21 cellular contexts compared by ENCODE assay signal in the genomic region with DNA sequence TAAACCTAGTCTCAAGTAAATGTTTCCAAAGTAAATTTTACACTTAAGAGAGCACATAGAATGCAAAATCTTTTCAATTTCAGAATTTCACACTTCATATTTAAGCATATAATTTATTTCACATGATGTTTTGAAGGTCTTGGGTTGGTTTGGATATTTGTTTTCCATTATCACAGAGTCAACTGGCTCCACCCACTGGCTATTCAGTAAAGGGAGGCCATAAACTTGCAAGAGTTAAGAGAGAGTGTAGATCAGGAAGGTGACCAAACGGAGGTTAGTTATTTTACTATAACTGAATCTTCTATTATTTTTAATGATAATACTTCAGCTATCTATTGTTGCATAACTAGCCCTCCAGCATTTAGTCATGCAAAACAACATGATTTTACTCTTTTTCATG. TPM values are rescaled to one million over a fixed set of nuclear protein-coding genes. Genes with fewer than 3 reads are reported as not detected.
DNase-seq lines count a peak whose midpoint lies in the region; TF ChIP-seq lines count a peak whose summit lies in the region.
"Had no signal": no experiment of that assay in that cellular context is flagged by ENCODE, and none has a peak within 500 bp of the region (broad histone marks: within the 10 kb centered on the region; RNA-seq: fewer than 3 reads in every experiment).

No MANE protein-coding gene starts in this region.

- H3K4me3 ChIP-seq in GM12865 (ENCODE audit: low read depth, low read length): no peak overlapping the region
- no peak overlapping the region for H3K4me3 ChIP-seq in liver (ENCODE audit: low read depth in 1 of 3, low read length in 3 of 3)
- H3K4me3 ChIP-seq: BLaER1 treated with 17β-estradiol and CSF1 and Interleukin-3, amounts not matched to agents 10 nM and 100 nM; MG63; right atrium auricular region; SJSA1; thyroid gland had no signal

- peaks cover 0 to 5% (median 2%) of the 10 kb centered on the region in 4 donors for H3K4me1 ChIP-seq in liver (ENCODE audit: control insufficient read depth in 4 of 4, insufficient read depth in 4 of 4, low read length in 3 of 4)
- H3K4me1 ChIP-seq: SJSA1, thyroid gland had no signal

- no peaks in the 10 kb centered on the region for H3K9me3 ChIP-seq in liver (ENCODE audit: control insufficient read depth in 4 of 4, low read length in 3 of 4)
- H3K9me3 ChIP-seq: BLaER1 treated with 17β-estradiol and CSF1 and Interleukin-3, amounts not matched to agents 10 nM and 100 nM; MG63; right atrium auricular region; SJSA1; thyroid gland had no signal

- 20% methylated on average over 1 of the region's 1 CpG for WGBS in liver

- no peak for DNase-seq in GM12865 (ENCODE audit: low read depth)
- peak; percentile 13 for DNase-seq in MV-4-11 (lab: John Stamatoyannopoulos, UW)
- DNase-seq in dermis blood vessel endothelial cell: peak; percentile 33
- no peak for DNase-seq in GM13976 (ENCODE audit: low spot score)
- no peak for DNase-seq in NCI-H1092 (lab: John Stamatoyannopoulos, UW)
- no peak for DNase-seq in glomerular visceral epithelial cell (ENCODE audit: extremely low spot score)
- DNase-seq in mucosa of gallbladder (ENCODE audit: low spot score): no peak
- DNase-seq: activated CD4-positive, alpha-beta T cell treated with anti-CD3 and anti-CD28 coated beads for 4 hours; activated CD8-positive, alpha-beta memory T cell treated with anti-CD3 and anti-CD28 coated beads, Interleukin-2, amount 10 ng/mL, durations not matched to agents 7 days and 5 days; DMS 273 treated with DMSO at 0.1 percent for 48 hours; GF-D8; hippocampal formation; MG63; NCI-H526 treated with DMSO at 0.1 percent for 48 hours; stimulated activated naive B cell treated with anti-CD40 and anti-IgM and Interleukin-4, amounts not matched to agents 10 μg/mL and 1 μg/mL and 100 μg/mL, for 72 hours; T1000; thyroid gland had no signal

- no peaks in the 10 kb centered on the region for H3K27me3 ChIP-seq in liver (ENCODE audit: control insufficient read depth in 4 of 4, insufficient read depth in 4 of 4, low read length in 3 of 4)
- H3K27me3 ChIP-seq: MG63, right atrium auricular region, SJSA1, thyroid gland had no signal

- H3K36me3 ChIP-seq in liver (ENCODE audit: control insufficient read depth in 4 of 4, insufficient read depth in 3 of 4, low read depth in 1 of 4, low read length in 3 of 4): no peaks in the 10 kb centered on the region
- H3K36me3 ChIP-seq: BLaER1 treated with 17β-estradiol and CSF1 and Interleukin-3, amounts not matched to agents 10 nM and 100 nM; MG63; right atrium auricular region; SJSA1; thyroid gland had no signal

- in situ Hi-C loops in GM13976 (cut with MboI; ENCODE audit: low sequenced_read_pairs, unreplicated experiment): loop anchor here (25.0 kb wide), 2 partner anchors 201 to 249 kb away; no protein-coding TSS in a partner anchor

- TF ChIP-seq RAD21 in liver (IDR thresholded peaks at IDR 0.05): peak; percentile 64 to 70

- H3K9ac ChIP-seq in liver (ENCODE audit: low read depth in 1 of 2, low read length in 2 of 2): no peak overlapping the region
- H3K9ac ChIP-seq: BLaER1 treated with 17β-estradiol and CSF1 and Interleukin-3, amounts not matched to agents 10 nM and 100 nM had no signal

- no peak overlapping the region for H3K27ac ChIP-seq in liver (ENCODE audit: low read depth in 1 of 2, low read length in 2 of 2)
- H3K27ac ChIP-seq: BLaER1 treated with 17β-estradiol and CSF1 and Interleukin-3, amounts not matched to agents 10 nM and 100 nM; right atrium auricular region; SJSA1; thyroid gland had no signal

- TF ChIP-seq CTCF in GM12865 (IDR thresholded peaks at IDR 0.05; ENCODE audit: insufficient read depth, low read depth, low read length, missing control alignments): peak; percentile 11
- TF ChIP-seq CTCF in liver (IDR thresholded peaks at IDR 0.05; ENCODE audit: low read depth, low read length, missing input control): peak; percentile 14
- TF ChIP-seq CTCF in GM13976 (IDR thresholded peaks at IDR 0.05; ENCODE audit: borderline replicate concordance, control extremely low read depth, extremely low read depth, insufficient read depth, missing control alignments): no peak

TF ChIP-seq in liver, 16 proteins besides CTCF, POLR2A, EP300 and RAD21:
- TF ChIP-seq YY1 (IDR thresholded peaks at IDR 0.05) (no peak), RXRA (IDR thresholded peaks at IDR 0.05) (no peak), SP1 (IDR thresholded peaks at IDR 0.05) (no peak), FOXA1 (IDR thresholded peaks at IDR 0.05) (no peak), FOXA2 (IDR thresholded peaks at IDR 0.05) (no peak), JUND (IDR thresholded peaks at IDR 0.05) (no peak), GABPA (IDR thresholded peaks at IDR 0.05 in 1 of 2, conservative IDR thresholded peaks at IDR 0.05 in 1 of 2) (no peak), HNF4G (IDR thresholded peaks at IDR 0.05) (no peak), TAF1 (conservative IDR thresholded peaks at IDR 0.05) (no peak), HNF4A (conservative IDR thresholded peaks at IDR 0.05) (no peak), NR2F2 (IDR thresholded peaks at IDR 0.05) (no peak), EGR1 (IDR thresholded peaks at IDR 0.05; ENCODE audit: low read depth in 2 of 2) (no peak)
- TF ChIP-seq, protein P1, sequence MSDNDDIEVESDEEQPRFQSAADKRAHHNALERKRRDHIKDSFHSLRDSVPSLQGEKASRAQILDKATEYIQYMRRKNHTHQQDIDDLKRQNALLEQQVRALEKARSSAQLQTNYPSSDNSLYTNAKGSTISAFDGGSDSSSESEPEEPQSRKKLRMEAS (IDR thresholded peaks at IDR 0.05): no peak
- TF ChIP-seq, protein P2, sequence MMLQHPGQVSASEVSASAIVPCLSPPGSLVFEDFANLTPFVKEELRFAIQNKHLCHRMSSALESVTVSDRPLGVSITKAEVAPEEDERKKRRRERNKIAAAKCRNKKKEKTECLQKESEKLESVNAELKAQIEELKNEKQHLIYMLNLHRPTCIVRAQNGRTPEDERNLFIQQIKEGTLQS (IDR thresholded peaks at IDR 0.05): no peak
- TF ChIP-seq, protein P3, sequence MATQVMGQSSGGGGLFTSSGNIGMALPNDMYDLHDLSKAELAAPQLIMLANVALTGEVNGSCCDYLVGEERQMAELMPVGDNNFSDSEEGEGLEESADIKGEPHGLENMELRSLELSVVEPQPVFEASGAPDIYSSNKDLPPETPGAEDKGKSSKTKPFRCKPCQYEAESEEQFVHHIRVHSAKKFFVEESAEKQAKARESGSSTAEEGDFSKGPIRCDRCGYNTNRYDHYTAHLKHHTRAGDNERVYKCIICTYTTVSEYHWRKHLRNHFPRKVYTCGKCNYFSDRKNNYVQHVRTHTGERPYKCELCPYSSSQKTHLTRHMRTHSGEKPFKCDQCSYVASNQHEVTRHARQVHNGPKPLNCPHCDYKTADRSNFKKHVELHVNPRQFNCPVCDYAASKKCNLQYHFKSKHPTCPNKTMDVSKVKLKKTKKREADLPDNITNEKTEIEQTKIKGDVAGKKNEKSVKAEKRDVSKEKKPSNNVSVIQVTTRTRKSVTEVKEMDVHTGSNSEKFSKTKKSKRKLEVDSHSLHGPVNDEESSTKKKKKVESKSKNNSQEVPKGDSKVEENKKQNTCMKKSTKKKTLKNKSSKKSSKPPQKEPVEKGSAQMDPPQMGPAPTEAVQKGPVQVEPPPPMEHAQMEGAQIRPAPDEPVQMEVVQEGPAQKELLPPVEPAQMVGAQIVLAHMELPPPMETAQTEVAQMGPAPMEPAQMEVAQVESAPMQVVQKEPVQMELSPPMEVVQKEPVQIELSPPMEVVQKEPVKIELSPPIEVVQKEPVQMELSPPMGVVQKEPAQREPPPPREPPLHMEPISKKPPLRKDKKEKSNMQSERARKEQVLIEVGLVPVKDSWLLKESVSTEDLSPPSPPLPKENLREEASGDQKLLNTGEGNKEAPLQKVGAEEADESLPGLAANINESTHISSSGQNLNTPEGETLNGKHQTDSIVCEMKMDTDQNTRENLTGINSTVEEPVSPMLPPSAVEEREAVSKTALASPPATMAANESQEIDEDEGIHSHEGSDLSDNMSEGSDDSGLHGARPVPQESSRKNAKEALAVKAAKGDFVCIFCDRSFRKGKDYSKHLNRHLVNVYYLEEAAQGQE (IDR thresholded peaks at IDR 0.05): no peak
- TF ChIP-seq, protein P4, sequence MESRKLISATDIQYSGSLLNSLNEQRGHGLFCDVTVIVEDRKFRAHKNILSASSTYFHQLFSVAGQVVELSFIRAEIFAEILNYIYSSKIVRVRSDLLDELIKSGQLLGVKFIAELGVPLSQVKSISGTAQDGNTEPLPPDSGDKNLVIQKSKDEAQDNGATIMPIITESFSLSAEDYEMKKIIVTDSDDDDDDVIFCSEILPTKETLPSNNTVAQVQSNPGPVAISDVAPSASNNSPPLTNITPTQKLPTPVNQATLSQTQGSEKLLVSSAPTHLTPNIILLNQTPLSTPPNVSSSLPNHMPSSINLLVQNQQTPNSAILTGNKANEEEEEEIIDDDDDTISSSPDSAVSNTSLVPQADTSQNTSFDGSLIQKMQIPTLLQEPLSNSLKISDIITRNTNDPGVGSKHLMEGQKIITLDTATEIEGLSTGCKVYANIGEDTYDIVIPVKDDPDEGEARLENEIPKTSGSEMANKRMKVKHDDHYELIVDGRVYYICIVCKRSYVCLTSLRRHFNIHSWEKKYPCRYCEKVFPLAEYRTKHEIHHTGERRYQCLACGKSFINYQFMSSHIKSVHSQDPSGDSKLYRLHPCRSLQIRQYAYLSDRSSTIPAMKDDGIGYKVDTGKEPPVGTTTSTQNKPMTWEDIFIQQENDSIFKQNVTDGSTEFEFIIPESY (IDR thresholded peaks at IDR 0.05): no peak

RNA-seq across cellular contexts. Expression of a gene that starts 6.2 kb away (rescaled TPM):
- total RNA-seq in dermis blood vessel endothelial cell: 27.8 and 29.4 TPM in 2 replicates
- total RNA-seq in liver: 10 to 100 TPM in 1 of 2 donors, 1 to 10 TPM in 1; 4.2 to 17.3 TPM
- 10 to 100 TPM in 1 of 2 donors, 1 to 10 TPM in 1; 4.5 to 27.4 TPM for polyA plus RNA-seq in liver
- total RNA-seq in mucosa of gallbladder: 14.8 TPM
- total RNA-seq: SJSA1 had no signal

Comparison
In these comparisons a context has a peak if more than half of its experiments do, and no peak if none do; other contexts are left out.
1. DNase-seq: peak in MV-4-11 (single experiment) and dermis blood vessel endothelial cell (single experiment); none in GM12865 (single experiment), GM13976 (single experiment), NCI-H1092 (single experiment), glomerular visceral epithelial cell (single experiment) and mucosa of gallbladder (single experiment).